12 cellular contexts compared by ENCODE assay signal in genomic region chr2:219385958-219386520, GRCh38. TPM values are rescaled to one million over a fixed set of nuclear protein-coding genes. Genes with fewer than 3 reads are reported as not detected.
A peak's percentile ranks its signal among the peaks of the same experiment; 100 is the strongest.
DNase-seq lines count a peak whose midpoint lies in the region; ATAC-seq, FAIRE-seq and TF ChIP-seq lines count a peak whose summit lies in the region.
"Had no signal": no experiment of that assay in that cellular context is flagged by ENCODE, and none has a peak within 500 bp of the region (broad histone marks: within the 10 kb centered on the region; RNA-seq: fewer than 3 reads in every experiment).

No MANE protein-coding gene starts in this region.

- no peaks in the 10 kb centered on the region for H3K9me3 Mint-ChIP-seq in CD8-positive, alpha-beta T cell
- H3K9me3 Mint-ChIP-seq in natural killer cell treated with Interleukin-12 subunit alpha and Interleukin-12 subunit beta and Interleukin-15 and Interleukin-18, amount 100 ng/mL, for 72 hours = no peaks in the 10 kb centered on the region

- peak overlapping the region; percentile 69 for H3K27ac Mint-ChIP-seq in CD8-positive, alpha-beta T cell
- H3K27ac Mint-ChIP-seq in natural killer cell treated with Interleukin-12 subunit alpha and Interleukin-12 subunit beta and Interleukin-15 and Interleukin-18, amount 100 ng/mL, for 72 hours = no peak overlapping the region

- no peak for DNase-seq in CD8-positive, alpha-beta T cell
- no peak for DNase-seq in K562 (ENCODE audit: extremely low read depth in 1 of 4, low spot score in 3 of 4)
- no peak for DNase-seq in natural killer cell treated with Interleukin-12 subunit alpha and Interleukin-12 subunit beta and Interleukin-15 and Interleukin-18, amount 100 ng/mL, for 72 hours (ENCODE audit: low spot score)
- no peak for DNase-seq in D721Med (ENCODE audit: insufficient read length, low spot score)
- no peak for DNase-seq in NOMO-1 treated with DMSO at 0.1 percent for 48 hours (lab: John Stamatoyannopoulos, UW; ENCODE audit: unreplicated experiment)
- DNase-seq in A172 (ENCODE audit: low spot score) = no peak
- DNase-seq: NCI-H510A treated with DMSO at 0.1 percent for 48 hours, SHP77 had no signal

- no peak overlapping the region for H2AFZ ChIP-seq in K562 (ENCODE audit: low read depth, low read length)

- no peak for TF ChIP-seq RAD21 in K562 (CRISPR knock-in tag; conservative IDR thresholded peaks at IDR 0.05 in 1 of 2, IDR thresholded peaks at IDR 0.05 in 1 of 2)

- H3K4me3 ChIP-seq in CD8-positive, alpha-beta T cell (ENCODE audit: low read depth, low read length) = peak overlapping the region; percentile 97
- H3K4me3 ChIP-seq in HUES6 (ENCODE audit: low read depth, low read length) = peak overlapping the region; percentile 84; the same call in 1 of the 2 replicates
- no peak overlapping the region for H3K4me3 ChIP-seq in K562

- intact Hi-C loops in CD8-positive, alpha-beta T cell (cut with DNase I, micrococcal nuclease) = loop anchor here (2.0 to 5.0 kb wide), 9 partner anchors 89 to 1169 kb away; partner anchors contain the start of genes RNF25 (in 2 of the 2), STK36 (in 2 of the 2), ARPC2 (in 1 of the 2) and CHPF (in 1 of the 2)
- intact Hi-C loops in K562 (cut with micrococcal nuclease) = no loop called here

- H3K9ac ChIP-seq in HUES6 (ENCODE audit: low read length) = no peak overlapping the region
- H3K9ac ChIP-seq in K562 (ENCODE audit: insufficient read depth in 1 of 2, low read depth in 2 of 2, low read length in 2 of 2) = peak overlapping the region in 1 of 2 experiments; percentile 64; a peak in 1 of 4 replicates

- FAIRE-seq in K562 (lab: Jason Lieb, UNC) (no peak), D721Med (lab: Jason Lieb, UNC) (no peak)
- FAIRE-seq: GM18507 had no signal

- POLR2A ChIA-PET in CD8-positive, alpha-beta T cell (lab: Charles Lee) = no interaction called here
- POLR2A ChIA-PET in K562 (lab: Yijun Ruan, JAX) = interaction anchor here (0.9 kb wide), 1 partner anchor 17 kb away, joined by 5 read pairs; no protein-coding TSS in a partner anchor

- H3K9me1 ChIP-seq in K562 (ENCODE audit: control insufficient read depth, insufficient read depth, low read length) = peaks cover 10% of the 10 kb centered on the region

- BruUV-seq in K562 (replicated peaks; lab: Mats Ljungman, UMichigan) = no TSS peak

- no peaks in the 10 kb centered on the region for H3K27me3 Mint-ChIP-seq in CD8-positive, alpha-beta T cell (ENCODE audit: low read depth)
- H3K27me3 Mint-ChIP-seq in natural killer cell treated with Interleukin-12 subunit alpha and Interleukin-12 subunit beta and Interleukin-15 and Interleukin-18, amount 100 ng/mL, for 72 hours = no peaks in the 10 kb centered on the region

- peaks cover 43% of the 10 kb centered on the region for H3K36me3 ChIP-seq in CD8-positive, alpha-beta T cell (ENCODE audit: insufficient read depth, low read length)
- peaks cover 52% of the 10 kb centered on the region for H3K36me3 ChIP-seq in HUES6 (ENCODE audit: control insufficient read depth, insufficient read depth, low read length)
- peaks cover 55% of the 10 kb centered on the region; the same call in 2 of the 3 replicates for H3K36me3 ChIP-seq in K562 (ENCODE audit: control insufficient read depth, insufficient read depth, low read length)

- H3K27me3 ChIP-seq in CD8-positive, alpha-beta T cell (ENCODE audit: insufficient read depth, low read length) = no peaks in the 10 kb centered on the region
- H3K27me3 ChIP-seq in HUES6 (ENCODE audit: control insufficient read depth, insufficient read depth, low read length) = no peaks in the 10 kb centered on the region
- no peaks in the 10 kb centered on the region for H3K27me3 ChIP-seq in K562 (ENCODE audit: control insufficient read depth in 2 of 2, insufficient read depth in 2 of 2, low read length in 2 of 2)

- peak overlapping the region; percentile 92 for H3K4me3 Mint-ChIP-seq in CD8-positive, alpha-beta T cell
- peak overlapping the region; percentile 22 for H3K4me3 Mint-ChIP-seq in natural killer cell treated with Interleukin-12 subunit alpha and Interleukin-12 subunit beta and Interleukin-15 and Interleukin-18, amount 100 ng/mL, for 72 hours

- WGBS in K562 (ENCODE audit: insufficient coverage, low coverage, missing lambda C conversion rate) = 97% methylated on average over 8 of the region's 19 CpGs

- H3K4me1 ChIP-seq in CD8-positive, alpha-beta T cell (ENCODE audit: insufficient read depth, low read length) = peaks cover 22% of the 10 kb centered on the region
- H3K4me1 ChIP-seq in HUES6 (ENCODE audit: control insufficient read depth, insufficient read depth, low read length) (peaks cover 11% of the 10 kb centered on the region), K562 (replicated peaks in 1 of 2; ENCODE audit: control insufficient read depth in 2 of 2, insufficient read depth in 2 of 2, low read length in 2 of 2) (peaks cover 17 to 37% of the 10 kb centered on the region in 2 experiments; a peak in 4 of 5 replicates)

- no peaks in the 10 kb centered on the region for H3K9me3 ChIP-seq in CD8-positive, alpha-beta T cell (ENCODE audit: low read length)
- H3K9me3 ChIP-seq in HUES6 (ENCODE audit: control insufficient read depth, insufficient read depth, low read depth, low read length) (no peaks in the 10 kb centered on the region), K562 (replicated peaks; ENCODE audit: control insufficient read depth, insufficient read depth, low read depth, low read length) (no peaks in the 10 kb centered on the region)

- H3K27ac ChIP-seq in CD8-positive, alpha-beta T cell (ENCODE audit: low read depth, low read length) = no peak overlapping the region
- H3K27ac ChIP-seq in HUES6 (ENCODE audit: low read depth, low read length) (no peak overlapping the region), K562 (ENCODE audit: extremely low read depth, low read depth, low read length) (no peak overlapping the region)

- ATAC-seq in CD8-positive, alpha-beta T cell = no peak
- ATAC-seq in K562 = no peak
- no peak for ATAC-seq in natural killer cell treated with Interleukin-12 subunit alpha and Interleukin-12 subunit beta and Interleukin-15 and Interleukin-18, amount 100 ng/mL, for 72 hours
- ATAC-seq: left lobe of liver had no signal

- peaks cover 23% of the 10 kb centered on the region for H3K4me1 Mint-ChIP-seq in CD8-positive, alpha-beta T cell (ENCODE audit: low read depth)
- H3K4me1 Mint-ChIP-seq in natural killer cell treated with Interleukin-12 subunit alpha and Interleukin-12 subunit beta and Interleukin-15 and Interleukin-18, amount 100 ng/mL, for 72 hours (ENCODE audit: low read depth in 2 of 2) = peaks cover 12 to 15% of the 10 kb centered on the region in 2 donors

- peaks cover 10% of the 10 kb centered on the region for H3K79me2 ChIP-seq in K562 (ENCODE audit: control insufficient read depth, insufficient read depth, low read length)

- peak overlapping the region; percentile 85; the same call in 1 of the 2 replicates for H3K4me2 ChIP-seq in K562 (ENCODE audit: insufficient read depth, low read length)

- no peak for TF ChIP-seq POLR2A in K562 (conservative IDR thresholded peaks at IDR 0.05)

- CTCF ChIA-PET in CD8-positive, alpha-beta T cell (lab: Charles Lee) = interaction anchor here (0.8 to 1.4 kb wide), 3 partner anchors 17 to 131 kb away, joined by 3 to 5 read pairs (median 4); no protein-coding TSS in a partner anchor
- CTCF ChIA-PET in K562 (lab: Yijun Ruan, JAX; ENCODE audit: low intra/inter-chr PET ratio) = no interaction called here

- H3K36me3 Mint-ChIP-seq in CD8-positive, alpha-beta T cell = peaks cover 60% of the 10 kb centered on the region
- peaks cover 5% of the 10 kb centered on the region for H3K36me3 Mint-ChIP-seq in natural killer cell treated with Interleukin-12 subunit alpha and Interleukin-12 subunit beta and Interleukin-15 and Interleukin-18, amount 100 ng/mL, for 72 hours

- no peaks in the 10 kb centered on the region for H4K20me1 ChIP-seq in K562 (replicated peaks; ENCODE audit: control insufficient read depth, insufficient read depth, low read length)

- in situ Hi-C loops in K562 (cut with MboI) = no loop called here

- TF ChIP-seq CTCF in CD8-positive, alpha-beta T cell (IDR thresholded peaks at IDR 0.05) = no peak
- TF ChIP-seq CTCF in K562 (IDR thresholded peaks at IDR 0.05 in 2 of 3, conservative IDR thresholded peaks at IDR 0.05 in 1 of 3; ENCODE audit: insufficient read depth in 2 of 3, low read depth in 1 of 3, low read length in 3 of 3) (no peak), D721Med (IDR thresholded peaks at IDR 0.05; ENCODE audit: insufficient read depth, missing control alignments) (no peak)

- no peak for TF ChIP-seq EP300 in K562 (IDR thresholded peaks at IDR 0.05; ENCODE audit: low read length)

RNA-seq across cellular contexts. Expression of gene DNPEP, which starts 1.7 kb away (rescaled TPM):
- total RNA-seq in CD8-positive, alpha-beta T cell = 100 to 1,000 TPM; 101 to 108 TPM
- total RNA-seq in K562 (2011; cell fraction: chromatin; rRNA removed; ENCODE audit: low replicate concordance) = 68.2 and 175 TPM in 2 replicates
- 98.4 and 99.9 TPM in 2 replicates for total RNA-seq in K562 (2011; cell fraction: nucleolus; rRNA removed)
- 71.9 and 73.9 TPM in 2 replicates for total RNA-seq in K562 (2011; cell fraction: nucleoplasm; rRNA removed)
- 37.5 and 62.2 TPM in 2 replicates for total RNA-seq in K562 (2014; rRNA removed)
- 28.3 and 38.1 TPM in 2 replicates for total RNA-seq in K562 (2014; rRNA removed; fragmentation: Illumina TruSeq; extraction: Trizol)
- 44.0 and 45.5 TPM in 2 replicates for total RNA-seq in K562 (2015; rRNA removed; fragmentation: Illumina TruSeq; extraction: Trizol)
- 71.4 and 74.8 TPM in 2 replicates for total RNA-seq in K562 (2021)
- polyA plus RNA-seq in K562 (2011; rRNA removed) = 52.5 and 66.6 TPM in 2 replicates
- polyA plus RNA-seq in K562 (2011; cell fraction: cytosol; rRNA removed) = 71.9 and 131 TPM in 2 replicates
- 108 and 164 TPM in 2 replicates for polyA plus RNA-seq in K562 (2011; cell fraction: nucleus; rRNA removed)
- polyA plus RNA-seq in K562 (2012) = 78.1 and 85.3 TPM in 2 replicates
- polyA plus RNA-seq in K562 (2014; fragmentation: Illumina TruSeq; extraction: Trizol) = 45.2 and 68.1 TPM in 2 replicates
- 10 to 100 TPM; 34.6 to 53.2 TPM for polyA plus RNA-seq in K562 (2014; fragmentation: Nextera tagmentation; extraction: Ambion mirVana)
- 61.3 and 70.4 TPM in 2 replicates for polyA plus RNA-seq in K562 (2014; rRNA removed)
- polyA minus RNA-seq in K562 (2011; rRNA and poly(A)+ RNA removed) = 24.7 and 36.5 TPM in 2 replicates
- 31.6 and 35.3 TPM in 2 replicates for polyA minus RNA-seq in K562 (2011; cell fraction: cytosol; rRNA and poly(A)+ RNA removed)
- 27.1 and 36.2 TPM in 2 replicates for polyA minus RNA-seq in K562 (2011; cell fraction: nucleus; rRNA and poly(A)+ RNA removed)
- total RNA-seq in natural killer cell treated with Interleukin-12 subunit alpha and Interleukin-12 subunit beta and Interleukin-15 and Interleukin-18, amount 100 ng/mL, for 72 hours = 100 to 1,000 TPM in 1 of 2 donors, 10 to 100 TPM in 1; 85.3 to 116 TPM
- total RNA-seq in A172 (2014; rRNA removed; shearing (Covaris generic)) = 81.7 and 91.5 TPM in 2 replicates

RNA-seq across cellular contexts. Expression of gene DES, which starts 32.1 kb away (rescaled TPM):
- total RNA-seq in CD8-positive, alpha-beta T cell = not detected
- 4.9 and 11.0 TPM in 2 replicates for total RNA-seq in K562 (2011; cell fraction: chromatin; rRNA removed; ENCODE audit: low replicate concordance)
- 5.9 and 8.8 TPM in 2 replicates for total RNA-seq in K562 (2011; cell fraction: nucleolus; rRNA removed)
- 5.4 and 9.5 TPM in 2 replicates for total RNA-seq in K562 (2011; cell fraction: nucleoplasm; rRNA removed)
- total RNA-seq in K562 (2014; rRNA removed) (25.8 and 27.8 TPM in 2 replicates), K562 (2014; rRNA removed; fragmentation: Illumina TruSeq; extraction: Trizol) (12.0 and 18.2 TPM in 2 replicates), K562 (2015; rRNA removed; fragmentation: Illumina TruSeq; extraction: Trizol) (28.3 and 29.1 TPM in 2 replicates), K562 (2021) (17.4 and 21.9 TPM in 2 replicates)
- polyA plus RNA-seq in K562 (2011; rRNA removed) (17.0 and 58.9 TPM in 2 replicates), K562 (2014; fragmentation: Illumina TruSeq; extraction: Trizol) (32.7 and 35.3 TPM in 2 replicates), K562 (2014; fragmentation: Nextera tagmentation; extraction: Ambion mirVana) (1 to 10 TPM; 2.5 to 4.0 TPM), K562 (2014; rRNA removed) (21.2 and 25.1 TPM in 2 replicates)
- 13.4 and 60.3 TPM in 2 replicates for polyA plus RNA-seq in K562 (2011; cell fraction: cytosol; rRNA removed)
- polyA plus RNA-seq in K562 (2011; cell fraction: nucleus; rRNA removed) = 5.3 and 28.7 TPM in 2 replicates
- polyA plus RNA-seq in K562 (2012) = 21.4 and 54.5 TPM in 2 replicates
- 8.9 and 64.7 TPM in 2 replicates for polyA minus RNA-seq in K562 (2011; rRNA and poly(A)+ RNA removed)
- polyA minus RNA-seq in K562 (2011; cell fraction: cytosol; rRNA and poly(A)+ RNA removed) = 5.5 and 26.3 TPM in 2 replicates
- 3.0 and 5.9 TPM in 2 replicates for polyA minus RNA-seq in K562 (2011; cell fraction: nucleus; rRNA and poly(A)+ RNA removed)
- total RNA-seq in natural killer cell treated with Interleukin-12 subunit alpha and Interleukin-12 subunit beta and Interleukin-15 and Interleukin-18, amount 100 ng/mL, for 72 hours = not detected
- 30.0 and 34.5 TPM in 2 replicates for total RNA-seq in A172 (2014; rRNA removed; shearing (Covaris generic))
- total RNA-seq: pulmonary artery endothelial cell had no signal

RNA-seq across cellular contexts. Expression of gene SPEG, which starts 48.6 kb away (rescaled TPM):
- 10 to 100 TPM; 18.1 to 21.8 TPM for total RNA-seq in CD8-positive, alpha-beta T cell
- 12.1 and 39.1 TPM in 2 replicates for total RNA-seq in K562 (2011; cell fraction: chromatin; rRNA removed; ENCODE audit: low replicate concordance)
- 23.0 and 26.8 TPM in 2 replicates for total RNA-seq in K562 (2011; cell fraction: nucleolus; rRNA removed)
- total RNA-seq in K562 (2011; cell fraction: nucleoplasm; rRNA removed) = 15.2 and 19.2 TPM in 2 replicates
- total RNA-seq in K562 (2014; rRNA removed) = 3.9 and 6.0 TPM in 2 replicates
- 1.3 and 1.5 TPM in 2 replicates for total RNA-seq in K562 (2014; rRNA removed; fragmentation: Illumina TruSeq; extraction: Trizol)
- total RNA-seq in K562 (2015; rRNA removed; fragmentation: Illumina TruSeq; extraction: Trizol) = 3.0 and 3.7 TPM in 2 replicates
- total RNA-seq in K562 (2021) = 6.0 and 8.7 TPM in 2 replicates
- 6.3 and 6.5 TPM in 2 replicates for polyA plus RNA-seq in K562 (2011; rRNA removed)
- polyA plus RNA-seq in K562 (2011; cell fraction: cytosol; rRNA removed) = 4.6 and 12.1 TPM in 2 replicates
- 24.5 and 70.3 TPM in 2 replicates for polyA plus RNA-seq in K562 (2011; cell fraction: nucleus; rRNA removed)
- 9.4 and 12.8 TPM in 2 replicates for polyA plus RNA-seq in K562 (2012)
- polyA plus RNA-seq in K562 (2014; fragmentation: Illumina TruSeq; extraction: Trizol) = 2.4 and 5.5 TPM in 2 replicates
- 1 to 10 TPM in 1 of 2 experiments, under 1 TPM in 1; 0.49 to 1.3 TPM for polyA plus RNA-seq in K562 (2014; fragmentation: Nextera tagmentation; extraction: Ambion mirVana)
- 6.5 and 7.9 TPM in 2 replicates for polyA plus RNA-seq in K562 (2014; rRNA removed)
- polyA minus RNA-seq in K562 (2011; rRNA and poly(A)+ RNA removed) = 1.5 and 2.0 TPM in 2 replicates
- 3.1 and 4.2 TPM in 2 replicates for polyA minus RNA-seq in K562 (2011; cell fraction: cytosol; rRNA and poly(A)+ RNA removed)
- polyA minus RNA-seq in K562 (2011; cell fraction: nucleus; rRNA and poly(A)+ RNA removed) = 11.8 and 14.0 TPM in 2 replicates
- under 1 TPM in 1 of 2 donors, not detected in 1; 0.86 TPM for total RNA-seq in natural killer cell treated with Interleukin-12 subunit alpha and Interleukin-12 subunit beta and Interleukin-15 and Interleukin-18, amount 100 ng/mL, for 72 hours
- 30.0 and 32.9 TPM in 2 replicates for total RNA-seq in A172 (2014; rRNA removed; shearing (Covaris generic))

RNA-seq across cellular contexts. Expression of gene RESP18, which starts 53.5 kb away (rescaled TPM):
- total RNA-seq in CD8-positive, alpha-beta T cell = not detected
- not detected in 2 replicates for total RNA-seq in K562 (2011; cell fraction: chromatin; rRNA removed; ENCODE audit: low replicate concordance)
- not detected in 2 replicates for total RNA-seq in K562 (2011; cell fraction: nucleolus; rRNA removed)
- not detected in 2 replicates for total RNA-seq in K562 (2011; cell fraction: nucleoplasm; rRNA removed)
- total RNA-seq in K562 (2014; rRNA removed) (not detected in 2 replicates), K562 (2014; rRNA removed; fragmentation: Illumina TruSeq; extraction: Trizol) (not detected in 2 replicates), K562 (2015; rRNA removed; fragmentation: Illumina TruSeq; extraction: Trizol) (not detected in 2 replicates), K562 (2021) (not detected in 2 replicates)
- polyA plus RNA-seq in K562 (2011; rRNA removed) (not detected in 2 replicates), K562 (2014; fragmentation: Illumina TruSeq; extraction: Trizol) (not detected in 2 replicates), K562 (2014; fragmentation: Nextera tagmentation; extraction: Ambion mirVana) (not detected), K562 (2014; rRNA removed) (not detected in 2 replicates)
- polyA plus RNA-seq in K562 (2011; cell fraction: cytosol; rRNA removed) = not detected in 2 replicates
- polyA plus RNA-seq in K562 (2011; cell fraction: nucleus; rRNA removed) = not detected in 2 replicates
- polyA plus RNA-seq in K562 (2012) = not detected in 2 replicates
- polyA minus RNA-seq in K562 (2011; rRNA and poly(A)+ RNA removed) = not detected in 2 replicates
- polyA minus RNA-seq in K562 (2011; cell fraction: cytosol; rRNA and poly(A)+ RNA removed) = not detected in 2 replicates
- not detected in 2 replicates for polyA minus RNA-seq in K562 (2011; cell fraction: nucleus; rRNA and poly(A)+ RNA removed)
- total RNA-seq in natural killer cell treated with Interleukin-12 subunit alpha and Interleukin-12 subunit beta and Interleukin-15 and Interleukin-18, amount 100 ng/mL, for 72 hours = not detected
- total RNA-seq in A172 (2014; rRNA removed; shearing (Covaris generic)) = not detected in 2 replicates
- total RNA-seq: left lobe of liver, pulmonary artery endothelial cell had no signal

Comparison
In these comparisons a context has a peak if more than half of its experiments do, and no peak if none do; other contexts are left out.
1. RNA of gene DES, which starts 32.1 kb away (total RNA-seq): 30.0 to 34.5 TPM in A172 and 4.9 to 29.1 TPM in K562; not detected in natural killer cell treated with Interleukin-12 subunit alpha and Interleukin-12 subunit beta and Interleukin-15 and Interleukin-18, amount 100 ng/mL, for 72 hours and not detected in CD8-positive, alpha-beta T cell; every median in the first group is over 4 times any median in the second.